In the genomic region with DNA sequence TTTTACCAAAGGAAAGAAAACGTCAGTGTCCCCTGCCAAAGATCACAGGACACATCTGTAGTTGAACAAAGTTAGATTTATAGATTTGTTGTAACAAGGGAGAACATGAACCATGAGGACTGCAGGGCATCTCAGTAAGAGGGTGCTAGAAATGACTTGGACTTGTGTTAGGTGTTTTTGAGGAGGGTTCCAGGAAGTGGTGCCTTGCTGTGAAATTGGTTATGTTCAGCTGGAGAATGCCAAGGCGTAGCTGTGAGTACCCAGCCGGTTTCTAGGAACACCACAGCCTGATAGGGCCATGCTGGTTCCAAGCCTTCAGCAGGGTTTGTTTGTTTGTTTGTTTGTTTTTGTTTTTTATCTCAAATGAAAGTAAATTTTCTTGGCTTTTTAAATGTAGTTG, we compare ENCODE assay signal across 20 cellular contexts. TPM values are rescaled to one million over a fixed set of nuclear protein-coding genes. Genes with fewer than 3 reads are reported as not detected.
DNase-seq lines count a peak whose midpoint lies in the region; ATAC-seq and TF ChIP-seq lines count a peak whose summit lies in the region.
"Had no signal": no experiment of that assay in that cellular context is flagged by ENCODE, and none has a peak within 500 bp of the region (broad histone marks: within the 10 kb centered on the region; RNA-seq: fewer than 3 reads in every experiment).

No MANE protein-coding gene starts in this region.

- H3K4me3 Mint-ChIP-seq in activated CD4-positive, alpha-beta T cell treated with anti-CD3 and anti-CD28 coated beads for 36 hours, result no peak overlapping the region
- H3K4me3 Mint-ChIP-seq in activated CD4-positive, alpha-beta T cell treated with anti-CD3 and anti-CD28 coated beads, Interleukin-2, amount 10 ng/mL, durations not matched to agents 24 days and 14 days, result no peak overlapping the region
- H3K4me3 Mint-ChIP-seq in CD8-positive, alpha-beta memory T cell, result peak overlapping the region in 1 of 7 donors; percentile 52
- no peak overlapping the region for H3K4me3 Mint-ChIP-seq in activated CD8-positive, alpha-beta T cell treated with anti-CD3 and anti-CD28 coated beads for 36 hours

- peaks cover 6% of the 10 kb centered on the region for H3K4me1 ChIP-seq in CD8-positive, alpha-beta memory T cell (ENCODE audit: insufficient read depth, low read length)
- peaks cover 0 to 12% (median 5%) of the 10 kb centered on the region in 4 donors for H3K4me1 ChIP-seq in stomach

- DNase-seq in activated CD4-positive, alpha-beta T cell treated with anti-CD3 and anti-CD28 coated beads for 36 hours, result peak; percentile 27
- DNase-seq in activated CD4-positive, alpha-beta T cell treated with anti-CD3 and anti-CD28 coated beads, Interleukin-2, amount 10 ng/mL, durations not matched to agents 24 days and 14 days, result no peak
- no peak for DNase-seq in CD8-positive, alpha-beta memory T cell
- DNase-seq in activated CD8-positive, alpha-beta T cell treated with anti-CD3 and anti-CD28 coated beads for 36 hours, result peak; percentile 18
- DNase-seq in stimulated activated naive CD8-positive, alpha-beta T cell treated with anti-CD3 and anti-CD28 coated beads, Interleukin-15, Interleukin-2, amounts not matched to agents 100 U/mL and 50 U/mL, for 24 hours, result peak; percentile 9
- DNase-seq in NCI-H2081 (lab: John Stamatoyannopoulos, UW) (no peak), stomach (no peak), GOT3 (lab: John Stamatoyannopoulos, UW) (no peak)
- DNase-seq: AML-193, COR-L47, DMS 273 treated with DMSO at 0.1 percent for 48 hours, Kasumi-1, MM.1S, NCI-H1092, NCI-H1436 treated with DMSO at 0.1 percent for 48 hours, NCI-H2029, NCI-H2171, NCI-H526 had no signal

- no peaks in the 10 kb centered on the region for H3K9me3 ChIP-seq in CD8-positive, alpha-beta memory T cell (ENCODE audit: low read length)
- H3K9me3 ChIP-seq in stomach, result no peaks in the 10 kb centered on the region

- no peaks in the 10 kb centered on the region for H3K36me3 ChIP-seq in CD8-positive, alpha-beta memory T cell (ENCODE audit: insufficient read depth, low read length)
- no peaks in the 10 kb centered on the region for H3K36me3 ChIP-seq in stomach

- H3K27ac Mint-ChIP-seq in activated CD4-positive, alpha-beta T cell treated with anti-CD3 and anti-CD28 coated beads for 36 hours, result peak overlapping the region; percentile 26
- H3K27ac Mint-ChIP-seq in activated CD4-positive, alpha-beta T cell treated with anti-CD3 and anti-CD28 coated beads, Interleukin-2, amount 10 ng/mL, durations not matched to agents 24 days and 14 days, result no peak overlapping the region
- H3K27ac Mint-ChIP-seq in CD8-positive, alpha-beta memory T cell, result peak overlapping the region in 5 of 8 donors; percentile 30 to 81 (median 36)
- H3K27ac Mint-ChIP-seq in activated CD8-positive, alpha-beta T cell treated with anti-CD3 and anti-CD28 coated beads for 36 hours, result peak overlapping the region; percentile 47

- POLR2A ChIA-PET in activated CD4-positive, alpha-beta T cell treated with anti-CD3 and anti-CD28 coated beads for 36 hours (lab: Charles Lee), result no interaction called here
- POLR2A ChIA-PET in CD8-positive, alpha-beta memory T cell (lab: Charles Lee), result no interaction called here
- POLR2A ChIA-PET in activated CD8-positive, alpha-beta T cell treated with anti-CD3 and anti-CD28 coated beads for 36 hours (lab: Charles Lee), result no interaction called here

- H3K4me3 ChIP-seq in CD8-positive, alpha-beta memory T cell (ENCODE audit: low read length), result no peak overlapping the region
- H3K4me3 ChIP-seq in stomach, result no peak overlapping the region

- H3K4me1 Mint-ChIP-seq in activated CD4-positive, alpha-beta T cell treated with anti-CD3 and anti-CD28 coated beads for 36 hours, result peaks cover 49% of the 10 kb centered on the region
- peaks cover 27% of the 10 kb centered on the region for H3K4me1 Mint-ChIP-seq in activated CD4-positive, alpha-beta T cell treated with anti-CD3 and anti-CD28 coated beads, Interleukin-2, amount 10 ng/mL, durations not matched to agents 24 days and 14 days
- H3K4me1 Mint-ChIP-seq in CD8-positive, alpha-beta memory T cell, result peaks cover 23 to 41% (median 32%) of the 10 kb centered on the region in 3 donors
- H3K4me1 Mint-ChIP-seq in activated CD8-positive, alpha-beta T cell treated with anti-CD3 and anti-CD28 coated beads for 36 hours (ENCODE audit: low read depth), result peaks cover 44% of the 10 kb centered on the region

- 73 to 87% (median 76%) methylated on average over 3 of the region's 3 CpGs for WGBS in stomach, 5 donors

- H3K27ac ChIP-seq in CD8-positive, alpha-beta memory T cell (ENCODE audit: low read depth, low read length), result no peak overlapping the region
- H3K27ac ChIP-seq in stomach, result no peak overlapping the region
- H3K27ac ChIP-seq: 22Rv1, C4-2B had no signal

- ATAC-seq in activated CD4-positive, alpha-beta T cell treated with anti-CD3 and anti-CD28 coated beads for 36 hours, result peak; percentile 54
- ATAC-seq in activated CD8-positive, alpha-beta T cell treated with anti-CD3 and anti-CD28 coated beads for 36 hours, result peak; percentile 24
- no peak for ATAC-seq in stimulated activated naive CD8-positive, alpha-beta T cell treated with anti-CD3 and anti-CD28 coated beads, Interleukin-15, Interleukin-2, amounts not matched to agents 100 U/mL and 50 U/mL, for 24 hours

- TF ChIP-seq CTCF in activated CD8-positive, alpha-beta T cell treated with anti-CD3 and anti-CD28 coated beads for 36 hours (IDR thresholded peaks at IDR 0.05), result no peak
- no peak for TF ChIP-seq CTCF in stomach (IDR thresholded peaks at IDR 0.05)

- CTCF ChIA-PET in activated CD4-positive, alpha-beta T cell treated with anti-CD3 and anti-CD28 coated beads for 36 hours (lab: Charles Lee), result interaction anchor here (1.0 to 1.4 kb wide), 2 partner anchors 15 to 304 kb away, joined by 3 to 4 read pairs; no protein-coding TSS in a partner anchor
- CTCF ChIA-PET in CD8-positive, alpha-beta memory T cell (lab: Charles Lee), result no interaction called here
- CTCF ChIA-PET in activated CD8-positive, alpha-beta T cell treated with anti-CD3 and anti-CD28 coated beads for 36 hours (lab: Charles Lee), result interaction anchor here (1.5 to 4.5 kb wide), 2 partner anchors 11 to 28 kb away, joined by 5 to 28 read pairs; no protein-coding TSS in a partner anchor

- no peaks in the 10 kb centered on the region for H3K27me3 Mint-ChIP-seq in activated CD4-positive, alpha-beta T cell treated with anti-CD3 and anti-CD28 coated beads for 36 hours
- no peaks in the 10 kb centered on the region for H3K27me3 Mint-ChIP-seq in activated CD4-positive, alpha-beta T cell treated with anti-CD3 and anti-CD28 coated beads, Interleukin-2, amount 10 ng/mL, durations not matched to agents 24 days and 14 days
- H3K27me3 Mint-ChIP-seq in CD8-positive, alpha-beta memory T cell, result no peaks in the 10 kb centered on the region
- H3K27me3 Mint-ChIP-seq in activated CD8-positive, alpha-beta T cell treated with anti-CD3 and anti-CD28 coated beads for 36 hours, result no peaks in the 10 kb centered on the region

- no peaks in the 10 kb centered on the region for H3K9me3 Mint-ChIP-seq in activated CD4-positive, alpha-beta T cell treated with anti-CD3 and anti-CD28 coated beads for 36 hours (ENCODE audit: low read depth)
- no peaks in the 10 kb centered on the region for H3K9me3 Mint-ChIP-seq in activated CD4-positive, alpha-beta T cell treated with anti-CD3 and anti-CD28 coated beads, Interleukin-2, amount 10 ng/mL, durations not matched to agents 24 days and 14 days
- H3K9me3 Mint-ChIP-seq in CD8-positive, alpha-beta memory T cell, result no peaks in the 10 kb centered on the region
- no peaks in the 10 kb centered on the region for H3K9me3 Mint-ChIP-seq in activated CD8-positive, alpha-beta T cell treated with anti-CD3 and anti-CD28 coated beads for 36 hours

- no peak for TF ChIP-seq EP300 in stomach (IDR thresholded peaks at IDR 0.05)

- intact Hi-C loops in activated CD4-positive, alpha-beta T cell treated with anti-CD3 and anti-CD28 coated beads for 36 hours (cut with DNase I, micrococcal nuclease), result no loop called here
- intact Hi-C loops in activated CD4-positive, alpha-beta T cell treated with anti-CD3 and anti-CD28 coated beads, Interleukin-2, amount 10 ng/mL, durations not matched to agents 24 days and 14 days (cut with micrococcal nuclease), result no loop called here
- intact Hi-C loops in activated CD8-positive, alpha-beta T cell treated with anti-CD3 and anti-CD28 coated beads for 36 hours (cut with micrococcal nuclease), result no loop called here
- intact Hi-C loops in stomach (cut with DNase I; ENCODE audit: low total_unique reads), result no loop called here

- no peaks in the 10 kb centered on the region for H3K27me3 ChIP-seq in CD8-positive, alpha-beta memory T cell (ENCODE audit: insufficient read depth, low read length, poor library complexity, severe bottlenecking)
- no peaks in the 10 kb centered on the region for H3K27me3 ChIP-seq in stomach

- no peak for TF ChIP-seq POLR2A in stomach (IDR thresholded peaks at IDR 0.05)

- peaks cover 2% of the 10 kb centered on the region for H3K36me3 Mint-ChIP-seq in activated CD4-positive, alpha-beta T cell treated with anti-CD3 and anti-CD28 coated beads for 36 hours (ENCODE audit: low read depth)
- no peaks in the 10 kb centered on the region for H3K36me3 Mint-ChIP-seq in activated CD4-positive, alpha-beta T cell treated with anti-CD3 and anti-CD28 coated beads, Interleukin-2, amount 10 ng/mL, durations not matched to agents 24 days and 14 days (ENCODE audit: low read depth)
- no peaks in the 10 kb centered on the region for H3K36me3 Mint-ChIP-seq in CD8-positive, alpha-beta memory T cell
- no peaks in the 10 kb centered on the region for H3K36me3 Mint-ChIP-seq in activated CD8-positive, alpha-beta T cell treated with anti-CD3 and anti-CD28 coated beads for 36 hours (ENCODE audit: low read depth)

RNA-seq across cellular contexts. Expression of gene SPEF2, which starts 5.3 kb away (rescaled TPM):
- 10 to 100 TPM; 14.1 to 14.6 TPM for total RNA-seq in activated CD4-positive, alpha-beta T cell treated with anti-CD3 and anti-CD28 coated beads for 36 hours
- total RNA-seq in activated CD4-positive, alpha-beta T cell treated with anti-CD3 and anti-CD28 coated beads, Interleukin-2, amount 10 ng/mL, durations not matched to agents 24 days and 14 days, result 5.5 and 5.8 TPM in 2 replicates
- total RNA-seq in CD8-positive, alpha-beta memory T cell, result 1 to 10 TPM; 5.3 to 6.8 TPM
- polyA plus RNA-seq in CD8-positive, alpha-beta memory T cell, result 5.5 TPM
- total RNA-seq in activated CD8-positive, alpha-beta T cell treated with anti-CD3 and anti-CD28 coated beads for 36 hours, result 1 to 10 TPM; 8.4 to 9.9 TPM
- total RNA-seq in stomach, result 10 to 100 TPM in 3 of 5 donors, 1 to 10 TPM in 2; 2.3 to 25.4 (median 10.3) TPM
- polyA plus RNA-seq in stomach, result 1 to 10 TPM; 1.5 to 2.0 (median 1.7) TPM

Comparison
In these comparisons a context has a peak if more than half of its experiments do, and no peak if none do; other contexts are left out.
1. DNase-seq: peak in activated CD4-positive, alpha-beta T cell treated with anti-CD3 and anti-CD28 coated beads for 36 hours (single experiment), activated CD8-positive, alpha-beta T cell treated with anti-CD3 and anti-CD28 coated beads for 36 hours (single experiment) and stimulated activated naive CD8-positive, alpha-beta T cell treated with anti-CD3 and anti-CD28 coated beads, Interleukin-15, Interleukin-2, amounts not matched to agents 100 U/mL and 50 U/mL, for 24 hours (single experiment); none in activated CD4-positive, alpha-beta T cell treated with anti-CD3 and anti-CD28 coated beads, Interleukin-2, amount 10 ng/mL, durations not matched to agents 24 days and 14 days (single experiment), CD8-positive, alpha-beta memory T cell (0 of 5), NCI-H2081 (0 of 2), stomach (single experiment) and GOT3 (single experiment).